9 cellular contexts compared by ENCODE assay signal in genomic region chr7:1579481-1580421, GRCh38. TPM values are rescaled to one million over a fixed set of nuclear protein-coding genes. Genes with fewer than 3 reads are reported as not detected.
DNase-seq lines count a peak whose midpoint lies in the region; ATAC-seq and TF ChIP-seq lines count a peak whose summit lies in the region.
"Had no signal": no experiment of that assay in that cellular context is flagged by ENCODE, and none has a peak within 500 bp of the region (broad histone marks: within the 10 kb centered on the region; RNA-seq: fewer than 3 reads in every experiment).

No MANE protein-coding gene starts in this region.

- H3K27me3 ChIP-seq in Caco-2 (replicated peaks; ENCODE audit: control insufficient read depth, insufficient read depth, low read length) (no peaks in the 10 kb centered on the region), H7 (ENCODE audit: control insufficient read depth, insufficient read depth, low read length) (no peaks in the 10 kb centered on the region), left lung (no peaks in the 10 kb centered on the region)

- H3K9me3 ChIP-seq in Caco-2 (no peaks in the 10 kb centered on the region), left lung (no peaks in the 10 kb centered on the region)

- H3K27ac ChIP-seq in left lung, result no peak overlapping the region

- no peak overlapping the region for H3K4me3 ChIP-seq in Caco-2 (ENCODE audit: low read depth, low read length)
- H3K4me3 ChIP-seq in H7 (ENCODE audit: insufficient read depth, low read depth, low read length), result no peak overlapping the region
- H3K4me3 ChIP-seq in left lung, result no peak overlapping the region

- POLR2A ChIA-PET in Caco-2 (lab: Charles Lee), result no interaction called here
- POLR2A ChIA-PET in activated CD4-positive, alpha-beta T cell treated with anti-CD3 and anti-CD28 coated beads for 36 hours (lab: Charles Lee), result no interaction called here

- H3K36me3 Mint-ChIP-seq in Caco-2 (ENCODE audit: insufficient read depth, unreplicated experiment) (no peaks in the 10 kb centered on the region), chondrocyte (ENCODE audit: low read depth) (peaks cover 2% of the 10 kb centered on the region)
- no peaks in the 10 kb centered on the region for H3K36me3 Mint-ChIP-seq in activated CD4-positive, alpha-beta T cell treated with anti-CD3 and anti-CD28 coated beads for 36 hours (ENCODE audit: low read depth)

- BruUV-seq in Caco-2 (replicated peaks; lab: Mats Ljungman, UMichigan), result no TSS peak

- H3K36me3 ChIP-seq in Caco-2 (ENCODE audit: control insufficient read depth, insufficient read depth, low read length) (no peaks in the 10 kb centered on the region), H7 (replicated peaks; ENCODE audit: control insufficient read depth, insufficient read depth, low read length) (no peaks in the 10 kb centered on the region), left lung (no peaks in the 10 kb centered on the region)

- no peak overlapping the region for H3K27ac Mint-ChIP-seq in Caco-2 (ENCODE audit: unreplicated experiment)
- H3K27ac Mint-ChIP-seq in activated CD4-positive, alpha-beta T cell treated with anti-CD3 and anti-CD28 coated beads for 36 hours, result no peak overlapping the region
- H3K27ac Mint-ChIP-seq in chondrocyte (ENCODE audit: unreplicated experiment), result no peak overlapping the region

- H3K4me1 ChIP-seq in Caco-2 (0 out of 2 replicates have a peak, but pooled peaks cover 3% of the 10 kb centered on the region), left lung (peaks cover 0 to 8% of the 10 kb centered on the region in 2 donors)

- no peak overlapping the region for H3K4me3 Mint-ChIP-seq in Caco-2 (ENCODE audit: unreplicated experiment)
- H3K4me3 Mint-ChIP-seq in activated CD4-positive, alpha-beta T cell treated with anti-CD3 and anti-CD28 coated beads for 36 hours, result no peak overlapping the region
- H3K4me3 Mint-ChIP-seq in chondrocyte (ENCODE audit: unreplicated experiment), result no peak overlapping the region

- H3K27me3 Mint-ChIP-seq in Caco-2 (ENCODE audit: insufficient read depth, unreplicated experiment) (peaks cover 10% of the 10 kb centered on the region), chondrocyte (ENCODE audit: low read depth) (no peaks in the 10 kb centered on the region)
- no peaks in the 10 kb centered on the region for H3K27me3 Mint-ChIP-seq in activated CD4-positive, alpha-beta T cell treated with anti-CD3 and anti-CD28 coated beads for 36 hours

- H3K4me1 Mint-ChIP-seq in Caco-2 (ENCODE audit: low read depth, unreplicated experiment) (peaks cover 11% of the 10 kb centered on the region), chondrocyte (ENCODE audit: low read depth) (no peaks in the 10 kb centered on the region)
- peaks cover 4% of the 10 kb centered on the region for H3K4me1 Mint-ChIP-seq in activated CD4-positive, alpha-beta T cell treated with anti-CD3 and anti-CD28 coated beads for 36 hours

- peaks cover 18% of the 10 kb centered on the region for H3K9me3 Mint-ChIP-seq in Caco-2 (ENCODE audit: unreplicated experiment)
- H3K9me3 Mint-ChIP-seq in activated CD4-positive, alpha-beta T cell treated with anti-CD3 and anti-CD28 coated beads for 36 hours (ENCODE audit: low read depth), result no peaks in the 10 kb centered on the region
- no peaks in the 10 kb centered on the region for H3K9me3 Mint-ChIP-seq in chondrocyte (ENCODE audit: low read depth)

- peak; percentile 69 to 86 for DNase-seq in Caco-2
- peak; percentile 96 for DNase-seq in H7
- DNase-seq in NCI-H2227 treated with DMSO at 0.1 percent for 48 hours (lab: John Stamatoyannopoulos, UW), result peak; percentile 41
- DNase-seq in activated CD4-positive, alpha-beta T cell treated with anti-CD3 and anti-CD28 coated beads for 36 hours, result peak; percentile 86
- no peak for DNase-seq in chondrocyte (ENCODE audit: low spot score)
- DNase-seq in left lung, result peak; percentile 78 to 93
- peak; percentile 48 to 68 (median 57) for DNase-seq in stimulated activated CD4-positive, alpha-beta T cell treated with anti-CD3 and anti-CD28 coated beads, TNF-alpha, amount 100 ng/mL, for 24 hours (ENCODE audit: low read depth in 3 of 3)

- CTCF ChIA-PET in Caco-2 (lab: Charles Lee), result interaction anchor here (0.6 to 1.0 kb wide), 5 partner anchors 12 to 344 kb away, joined by 3 to 4 read pairs (median 3); partner anchors contain the start of gene TMEM184A
- CTCF ChIA-PET in activated CD4-positive, alpha-beta T cell treated with anti-CD3 and anti-CD28 coated beads for 36 hours (lab: Charles Lee), result interaction anchor here (0.6 to 1.3 kb wide), 13 partner anchors 9 to 852 kb away, joined by 3 to 5 read pairs (median 3); no protein-coding TSS in a partner anchor

- peak; percentile 91 to 94 for TF ChIP-seq CTCF in Caco-2 (IDR thresholded peaks at IDR 0.05; ENCODE audit: insufficient read depth in 1 of 2, low read depth in 1 of 2, low read length in 1 of 2, severe bottlenecking in 1 of 2, unreplicated experiment in 1 of 2)
- TF ChIP-seq CTCF in chondrocyte (IDR thresholded peaks at IDR 0.05), result peak; percentile 92
- TF ChIP-seq CTCF in left lung (IDR thresholded peaks at IDR 0.05), result peak; percentile 60 to 86

- intact Hi-C loops in Caco-2 (cut with micrococcal nuclease; ENCODE audit: unreplicated experiment), result loop anchor here (5.0 kb wide), 1 partner anchor 178 kb away; no protein-coding TSS in a partner anchor
- intact Hi-C loops in activated CD4-positive, alpha-beta T cell treated with anti-CD3 and anti-CD28 coated beads for 36 hours (cut with DNase I, micrococcal nuclease), result loop anchor here (1.0 to 10.0 kb wide), 7 partner anchors 128 to 852 kb away; no protein-coding TSS in a partner anchor
- intact Hi-C loops in left lung (cut with DNase I), result no loop called here

- peak; percentile 100 for ATAC-seq in activated CD4-positive, alpha-beta T cell treated with anti-CD3 and anti-CD28 coated beads for 36 hours
- ATAC-seq in left lung (peak; percentile 99), HG03097 (IDR thresholded peaks at IDR 0.05; ENCODE audit: low FRiP score, unreplicated experiment) (no peak)

RNA-seq across cellular contexts. Expression of gene PSMG3, which starts 9.9 kb away (rescaled TPM):
- total RNA-seq in Caco-2 (2022) (35.1 and 38.1 TPM in 2 replicates), chondrocyte (29.9 to 31.9 TPM (median 31.7 TPM) in 3 replicates), left lung (10 to 100 TPM; 22.4 to 25.3 TPM)
- 45.9 and 49.8 TPM in 2 replicates for total RNA-seq in H7 (2014; rRNA removed; shearing (Covaris generic))
- 10 to 100 TPM; 21.4 to 33.0 TPM for total RNA-seq in activated CD4-positive, alpha-beta T cell treated with anti-CD3 and anti-CD28 coated beads for 36 hours

RNA-seq across cellular contexts. Expression of gene TMEM184A, which starts 23.7 kb away (rescaled TPM):
- total RNA-seq in Caco-2 (2022), result 16.5 and 22.0 TPM in 2 replicates
- 0.74 and 1.2 TPM in 2 replicates for total RNA-seq in H7 (2014; rRNA removed; shearing (Covaris generic))
- under 1 TPM; 0.05 to 0.14 TPM for total RNA-seq in activated CD4-positive, alpha-beta T cell treated with anti-CD3 and anti-CD28 coated beads for 36 hours
- total RNA-seq in chondrocyte, result 0.07 to 0.22 TPM (median 0.15 TPM) in 3 replicates
- total RNA-seq in left lung, result 1 to 10 TPM; 7.9 to 9.7 TPM
- total RNA-seq: T-helper 1 cell treated with Interleukin-12 subunit alpha and Interleukin-12 subunit beta and Interleukin-4 antibody, amounts not matched to agents 30 ng/mL and 1 ng/mL, for 36 hours had no signal

RNA-seq across cellular contexts. Expression of gene MAFK, which starts 49.2 kb away (rescaled TPM):
- total RNA-seq in Caco-2 (2022), result 30.0 and 33.3 TPM in 2 replicates
- 14.8 and 23.1 TPM in 2 replicates for total RNA-seq in H7 (2014; rRNA removed; shearing (Covaris generic))
- total RNA-seq in activated CD4-positive, alpha-beta T cell treated with anti-CD3 and anti-CD28 coated beads for 36 hours, result 10 to 100 TPM; 28.7 to 33.1 TPM
- total RNA-seq in chondrocyte, result 21.4 to 36.1 TPM (median 35.9 TPM) in 3 replicates
- total RNA-seq in left lung, result 10 to 100 TPM; 36.8 to 49.7 TPM

Comparison
In these comparisons a context has a peak if more than half of its experiments do, and no peak if none do; other contexts are left out.
1. intact Hi-C loops: an anchor here in Caco-2 (5.0 kb wide) and activated CD4-positive, alpha-beta T cell treated with anti-CD3 and anti-CD28 coated beads for 36 hours (1.0 to 10.0 kb wide); none called in left lung.